ENCODE assay signal across 1 cellular context in genomic region chr11:80860632-80861031, GRCh38.
TF ChIP-seq lines count a peak whose summit lies in the region.

No MANE protein-coding gene starts in this region.

TF ChIP-seq in GM12878, 131 proteins besides CTCF, POLR2A, EP300 and RAD21:
- no peak for TF ChIP-seq ZNF217 (IDR thresholded peaks at IDR 0.05)
- TF ChIP-seq KAT2A (conservative IDR thresholded peaks at IDR 0.05; ENCODE audit: control insufficient read depth, low read depth, low read length), result no peak
- no peak for TF ChIP-seq FOXK2 (IDR thresholded peaks at IDR 0.05)
- no peak for TF ChIP-seq RELB (IDR thresholded peaks at IDR 0.05; ENCODE audit: low read depth)
- no peak for TF ChIP-seq NFIC (IDR thresholded peaks at IDR 0.05; ENCODE audit: low read depth, low read length)
- no peak for TF ChIP-seq DPF2 (IDR thresholded peaks at IDR 0.05)
- TF ChIP-seq CHD4 (IDR thresholded peaks at IDR 0.05), result no peak
- TF ChIP-seq RB1 (IDR thresholded peaks at IDR 0.05; ENCODE audit: borderline replicate concordance), result no peak
- TF ChIP-seq IKZF2 (IDR thresholded peaks at IDR 0.05), result no peak
- no peak for TF ChIP-seq PAX8 (IDR thresholded peaks at IDR 0.05)
- no peak for TF ChIP-seq BHLHE40 (IDR thresholded peaks at IDR 0.05; ENCODE audit: borderline replicate concordance in 1 of 2, low read depth in 2 of 2, low read length in 1 of 2)
- TF ChIP-seq SREBF2 (IDR thresholded peaks at IDR 0.05; ENCODE audit: low read length), result no peak
- TF ChIP-seq JUND (IDR thresholded peaks at IDR 0.05; ENCODE audit: low read depth, low read length), result no peak
- no peak for TF ChIP-seq ESRRA (IDR thresholded peaks at IDR 0.05; ENCODE audit: low read length)
- TF ChIP-seq SMC3 (IDR thresholded peaks at IDR 0.05; ENCODE audit: borderline replicate concordance, low read length), result no peak
- TF ChIP-seq STAT1 (conservative IDR thresholded peaks at IDR 0.05), result no peak
- no peak for TF ChIP-seq IKZF1 (conservative IDR thresholded peaks at IDR 0.05)
- TF ChIP-seq MLLT1 (IDR thresholded peaks at IDR 0.05), result no peak
- TF ChIP-seq NFYA (IDR thresholded peaks at IDR 0.05; ENCODE audit: borderline replicate concordance, low read depth, low read length), result no peak
